ENCODE assay signal across 8 cellular contexts in genomic region chr20:1322511-1323245, GRCh38. TPM values are rescaled to one million over a fixed set of nuclear protein-coding genes. Genes with fewer than 3 reads are reported as not detected.
DNase-seq lines count a peak whose midpoint lies in the region; ATAC-seq and TF ChIP-seq lines count a peak whose summit lies in the region.

No MANE protein-coding gene starts in this region.

- H3K9me3 ChIP-seq in CD4-positive, CD25-positive, alpha-beta regulatory T cell (ENCODE audit: control insufficient read depth in 2 of 2, low read length in 2 of 2): no peaks in the 10 kb centered on the region
- H3K9me3 ChIP-seq in SJSA1 (replicated peaks): no peaks in the 10 kb centered on the region

- H3K27ac Mint-ChIP-seq in CD4-positive, CD25-positive, alpha-beta regulatory T cell: peak overlapping the region in 2 of 3 donors; percentile 56 to 69
- H3K27ac Mint-ChIP-seq in activated CD4-positive, alpha-beta memory T cell treated with anti-CD3 and anti-CD28 coated beads, Interleukin-2, amount 10 ng/mL, durations not matched to agents 7 days and 5 days: no peak overlapping the region

- peaks cover under 1% of the 10 kb centered on the region for H3K36me3 Mint-ChIP-seq in CD4-positive, CD25-positive, alpha-beta regulatory T cell
- H3K36me3 Mint-ChIP-seq in activated CD4-positive, alpha-beta memory T cell treated with anti-CD3 and anti-CD28 coated beads, Interleukin-2, amount 10 ng/mL, durations not matched to agents 7 days and 5 days (ENCODE audit: low read depth): peaks cover 4% of the 10 kb centered on the region

- peaks cover 30% of the 10 kb centered on the region for H3K4me1 ChIP-seq in CD4-positive, CD25-positive, alpha-beta regulatory T cell (ENCODE audit: control insufficient read depth, insufficient read depth, low read length, poor library complexity, severe bottlenecking)
- H3K4me1 ChIP-seq in SJSA1 (replicated peaks): peaks cover 42% of the 10 kb centered on the region

- no peak overlapping the region for H3K27ac ChIP-seq in CD4-positive, CD25-positive, alpha-beta regulatory T cell (ENCODE audit: insufficient read depth, low read length, poor library complexity, severe bottlenecking)
- peak overlapping the region; percentile 99 for H3K27ac ChIP-seq in SJSA1

- CTCF ChIA-PET in activated CD4-positive, alpha-beta memory T cell treated with anti-CD3 and anti-CD28 coated beads, Interleukin-2, amount 10 ng/mL, durations not matched to agents 7 days and 5 days (lab: Charles Lee): interaction anchor here (0.9 to 1.5 kb wide), 4 partner anchors 10 to 144 kb away, joined by 3 to 12 read pairs (median 4); partner anchors contain the start of gene NSFL1C

- no peak for ATAC-seq in CD4-positive, CD25-positive, alpha-beta regulatory T cell (ENCODE audit: low read depth in 2 of 2)
- ATAC-seq in HG02623 (IDR thresholded peaks at IDR 0.05; ENCODE audit: unreplicated experiment) (no peak), GM21367 (IDR thresholded peaks at IDR 0.05; ENCODE audit: unreplicated experiment) (no peak)

- H3K36me3 ChIP-seq in CD4-positive, CD25-positive, alpha-beta regulatory T cell (ENCODE audit: control insufficient read depth, insufficient read depth, low read length): no peaks in the 10 kb centered on the region
- peaks cover 7% of the 10 kb centered on the region for H3K36me3 ChIP-seq in SJSA1

- DNase-seq in CD4-positive, CD25-positive, alpha-beta regulatory T cell: no peak
- DNase-seq in SJSA1 (ENCODE audit: low read depth in 1 of 2, low spot score in 2 of 2) (peak; percentile 86 to 90), fibroblast of the aortic adventitia (ENCODE audit: low read depth) (peak; percentile 96), posterior vena cava (ENCODE audit: low spot score) (peak; percentile 85)
- no peak for DNase-seq in activated CD4-positive, alpha-beta memory T cell treated with anti-CD3 and anti-CD28 coated beads, Interleukin-2, amount 10 ng/mL, durations not matched to agents 7 days and 5 days
- no peak for DNase-seq in stimulated activated naive CD4-positive, alpha-beta T cell (lab: John Stamatoyannopoulos, UW)

- peaks cover 0 to 2% (median 0%) of the 10 kb centered on the region in 7 donors for H3K9me3 Mint-ChIP-seq in CD4-positive, CD25-positive, alpha-beta regulatory T cell
- H3K9me3 Mint-ChIP-seq in activated CD4-positive, alpha-beta memory T cell treated with anti-CD3 and anti-CD28 coated beads, Interleukin-2, amount 10 ng/mL, durations not matched to agents 7 days and 5 days: peaks cover 8% of the 10 kb centered on the region

- TF ChIP-seq CTCF in fibroblast of the aortic adventitia (IDR thresholded peaks at IDR 0.05; ENCODE audit: insufficient read depth, low read length): no peak

- no peak overlapping the region for H3K4me3 Mint-ChIP-seq in CD4-positive, CD25-positive, alpha-beta regulatory T cell
- H3K4me3 Mint-ChIP-seq in activated CD4-positive, alpha-beta memory T cell treated with anti-CD3 and anti-CD28 coated beads, Interleukin-2, amount 10 ng/mL, durations not matched to agents 7 days and 5 days: no peak overlapping the region

- peaks cover 0 to 9% (median 1%) of the 10 kb centered on the region in 4 donors for H3K4me1 Mint-ChIP-seq in CD4-positive, CD25-positive, alpha-beta regulatory T cell
- H3K4me1 Mint-ChIP-seq in activated CD4-positive, alpha-beta memory T cell treated with anti-CD3 and anti-CD28 coated beads, Interleukin-2, amount 10 ng/mL, durations not matched to agents 7 days and 5 days: peaks cover 13% of the 10 kb centered on the region

- no peak overlapping the region for H3K4me3 ChIP-seq in CD4-positive, CD25-positive, alpha-beta regulatory T cell (ENCODE audit: low read depth, low read length)
- H3K4me3 ChIP-seq in SJSA1: no peak overlapping the region
- H3K4me3 ChIP-seq in fibroblast of the aortic adventitia (ENCODE audit: low read depth, low read length): no peak overlapping the region

- intact Hi-C loops in posterior vena cava (cut with DNase I): no loop called here

- no peaks in the 10 kb centered on the region for H3K27me3 ChIP-seq in CD4-positive, CD25-positive, alpha-beta regulatory T cell (ENCODE audit: control insufficient read depth, insufficient read depth, low read length)
- no peaks in the 10 kb centered on the region for H3K27me3 ChIP-seq in SJSA1 (replicated peaks)

- POLR2A ChIA-PET in activated CD4-positive, alpha-beta memory T cell treated with anti-CD3 and anti-CD28 coated beads, Interleukin-2, amount 10 ng/mL, durations not matched to agents 7 days and 5 days (lab: Charles Lee): interaction anchor here (1.4 to 1.7 kb wide), 2 partner anchors 11 to 69 kb away, joined by 4 read pairs; no protein-coding TSS in a partner anchor

- no peaks in the 10 kb centered on the region for H3K27me3 Mint-ChIP-seq in CD4-positive, CD25-positive, alpha-beta regulatory T cell
- no peaks in the 10 kb centered on the region for H3K27me3 Mint-ChIP-seq in activated CD4-positive, alpha-beta memory T cell treated with anti-CD3 and anti-CD28 coated beads, Interleukin-2, amount 10 ng/mL, durations not matched to agents 7 days and 5 days

RNA-seq across cellular contexts. Expression of gene SDCBP2, which starts 6.3 kb away (rescaled TPM):
- 1.2 TPM for total RNA-seq in CD4-positive, CD25-positive, alpha-beta regulatory T cell
- 1 to 10 TPM; 1.6 to 4.3 (median 3.4) TPM for polyA plus RNA-seq in CD4-positive, CD25-positive, alpha-beta regulatory T cell
- 1.2 and 1.4 TPM in 2 replicates for total RNA-seq in SJSA1 (2014; rRNA removed; shearing (Covaris generic))
- total RNA-seq in fibroblast of the aortic adventitia (ENCODE audit: low replicate concordance) (1.4 and 2.3 TPM in 2 replicates), posterior vena cava (1 to 10 TPM; 3.1 to 5.4 TPM)
- 1 to 10 TPM; 3.1 to 3.2 TPM for total RNA-seq in activated CD4-positive, alpha-beta memory T cell treated with anti-CD3 and anti-CD28 coated beads, Interleukin-2, amount 10 ng/mL, durations not matched to agents 7 days and 5 days

RNA-seq across cellular contexts. Expression of gene SNPH, which starts 56.6 kb away (rescaled TPM):
- total RNA-seq in CD4-positive, CD25-positive, alpha-beta regulatory T cell: 7.5 TPM
- polyA plus RNA-seq in CD4-positive, CD25-positive, alpha-beta regulatory T cell: 1 to 10 TPM in 3 of 4 donors, under 1 TPM in 1; 0.97 to 4.1 (median 3.1) TPM
- 3.3 and 5.4 TPM in 2 replicates for total RNA-seq in SJSA1 (2014; rRNA removed; shearing (Covaris generic))
- total RNA-seq in fibroblast of the aortic adventitia (ENCODE audit: low replicate concordance) (5.6 and 7.7 TPM in 2 replicates), posterior vena cava (10 to 100 TPM in 1 of 2 donors, 1 to 10 TPM in 1; 8.9 to 11.9 TPM)
- total RNA-seq in activated CD4-positive, alpha-beta memory T cell treated with anti-CD3 and anti-CD28 coated beads, Interleukin-2, amount 10 ng/mL, durations not matched to agents 7 days and 5 days: 1 to 10 TPM; 2.9 to 3.0 TPM

Comparison
In these comparisons a context has a peak if more than half of its experiments do, and no peak if none do; other contexts are left out.
1. DNase-seq: peak in SJSA1 (2 of 2), fibroblast of the aortic adventitia (single experiment) and posterior vena cava (single experiment); none in CD4-positive, CD25-positive, alpha-beta regulatory T cell (0 of 3), activated CD4-positive, alpha-beta memory T cell treated with anti-CD3 and anti-CD28 coated beads, Interleukin-2, amount 10 ng/mL, durations not matched to agents 7 days and 5 days (single experiment) and stimulated activated naive CD4-positive, alpha-beta T cell (0 of 6).